Comparison of ENCODE assay signal across 20 cellular contexts in genomic region chr2:60567919-60568874, GRCh38. TPM values are rescaled to one million over a fixed set of nuclear protein-coding genes. Genes with fewer than 3 reads are reported as not detected.
A peak's percentile ranks its signal among the peaks of the same experiment; 100 is the strongest.
DNase-seq lines count a peak whose midpoint lies in the region; ATAC-seq, FAIRE-seq and TF ChIP-seq lines count a peak whose summit lies in the region.
"Had no signal": no experiment of that assay in that cellular context is flagged by ENCODE, and none has a peak within 500 bp of the region (broad histone marks: within the 10 kb centered on the region; RNA-seq: fewer than 3 reads in every experiment).

No MANE protein-coding gene starts in this region.

- H3K4me1 ChIP-seq in HEK293 (ENCODE audit: control insufficient read depth, insufficient read depth, low read length) (peaks cover 7% of the 10 kb centered on the region), astrocyte (ENCODE audit: insufficient read depth, low read length) (peaks cover 3% of the 10 kb centered on the region), upper lobe of right lung (peaks cover 8% of the 10 kb centered on the region)
- H3K4me1 ChIP-seq: prostate gland had no signal

- H3K36me3 ChIP-seq in HEK293 (ENCODE audit: control insufficient read depth in 2 of 2, insufficient read depth in 1 of 2, low read length in 2 of 2) (no peaks in the 10 kb centered on the region), astrocyte (ENCODE audit: insufficient read depth, low read length) (no peaks in the 10 kb centered on the region), neural cell (ENCODE audit: insufficient read depth, low read length) (no peaks in the 10 kb centered on the region), upper lobe of right lung (no peaks in the 10 kb centered on the region)
- H3K36me3 ChIP-seq: prostate gland, tibial nerve had no signal

- CTCF ChIA-PET in HEK293 (lab: Yijun Ruan, JAX) = interaction anchor here (0.6 to 6.6 kb wide), 5 partner anchors 11 to 1544 kb away, joined by 3 to 42 read pairs (median 8); no protein-coding TSS in a partner anchor

- H2AFZ ChIP-seq in astrocyte (ENCODE audit: low read depth, low read length) = peak overlapping the region; percentile 45
- H2AFZ ChIP-seq in neural cell (ENCODE audit: low read depth, low read length) = no peak overlapping the region

- H3K27me3 Mint-ChIP-seq in astrocyte (ENCODE audit: low read depth, unreplicated experiment) = peaks cover 17% of the 10 kb centered on the region

- H3K36me3 Mint-ChIP-seq in astrocyte (ENCODE audit: low read depth, unreplicated experiment) = no peaks in the 10 kb centered on the region
- H3K36me3 Mint-ChIP-seq: activated naive CD8-positive, alpha-beta T cell treated with anti-CD3 and anti-CD28 coated beads, Interleukin-2, amount 10 ng/mL, durations not matched to agents 7 days and 5 days; brain; immature natural killer cell had no signal

- H4K20me1 ChIP-seq in astrocyte (ENCODE audit: insufficient read depth, low read length) = no peaks in the 10 kb centered on the region
- H4K20me1 ChIP-seq in neural cell (ENCODE audit: insufficient read depth) = no peaks in the 10 kb centered on the region

- H3K9me3 Mint-ChIP-seq in astrocyte (ENCODE audit: unreplicated experiment) = no peaks in the 10 kb centered on the region
- H3K9me3 Mint-ChIP-seq: activated CD4-positive, alpha-beta T cell treated with anti-CD3 and anti-CD28 coated beads, Interleukin-2, amount 10 ng/mL, durations not matched to agents 7 days and 5 days; activated naive CD8-positive, alpha-beta T cell treated with anti-CD3 and anti-CD28 coated beads, Interleukin-2, amount 10 ng/mL, durations not matched to agents 7 days and 5 days; activated T-helper 2 cell treated with anti-CD3 and anti-CD28 coated beads, Interferon-gamma antibody, Interleukin-2, Interleukin-4, amounts not matched to agents 10 μg/mL and 5 μg/mL and 100 μg/mL, durations not matched to agents 14 hours and 24 hours and 36 hours; endodermal cell; immature natural killer cell had no signal

- intact Hi-C loops in upper lobe of right lung (cut with DNase I) = no loop called here

- ATAC-seq in HG03280 (IDR thresholded peaks at IDR 0.05; ENCODE audit: unreplicated experiment) (no peak), upper lobe of right lung (no peak)
- ATAC-seq: left ventricle myocardium superior, mucosa of descending colon had no signal

- H3K9me3 ChIP-seq in HEK293 (ENCODE audit: control insufficient read depth, insufficient read depth, low read depth, low read length) (no peaks in the 10 kb centered on the region), astrocyte (ENCODE audit: insufficient read depth, low read depth, low read length) (no peaks in the 10 kb centered on the region), neural cell (ENCODE audit: low read length) (no peaks in the 10 kb centered on the region), upper lobe of right lung (no peaks in the 10 kb centered on the region)
- H3K9me3 ChIP-seq: mucosa of descending colon, prostate gland, tibial nerve had no signal

- TF ChIP-seq RAD21 in neural cell (conservative IDR thresholded peaks at IDR 0.05) = no peak

- no peak overlapping the region for H3K9ac ChIP-seq in astrocyte (ENCODE audit: low read length)
- H3K9ac ChIP-seq in neural cell (ENCODE audit: low read length) = no peak overlapping the region

- POLR2A ChIA-PET in HEK293 (lab: Yijun Ruan, JAX) = interaction anchor here (0.9 to 1.5 kb wide), 2 partner anchors 13 to 15 kb away, joined by 4 to 6 read pairs; partner anchors contain the start of gene BCL11A

- H3K27me3 ChIP-seq in astrocyte (ENCODE audit: insufficient read depth, low read length) (peaks cover 59% of the 10 kb centered on the region), neural cell (ENCODE audit: insufficient read depth, low read depth, low read length) (peaks cover 41% of the 10 kb centered on the region), upper lobe of right lung (peaks cover 80% of the 10 kb centered on the region)

- no peak overlapping the region for H3K27ac Mint-ChIP-seq in astrocyte (ENCODE audit: unreplicated experiment)
- H3K27ac Mint-ChIP-seq: activated CD4-positive, alpha-beta T cell treated with anti-CD3 and anti-CD28 coated beads, Interleukin-2, amount 10 ng/mL, durations not matched to agents 7 days and 5 days; activated naive CD8-positive, alpha-beta T cell treated with anti-CD3 and anti-CD28 coated beads, Interleukin-2, amount 10 ng/mL, durations not matched to agents 7 days and 5 days; activated T-helper 2 cell treated with anti-CD3 and anti-CD28 coated beads, Interferon-gamma antibody, Interleukin-2, Interleukin-4, amounts not matched to agents 10 μg/mL and 5 μg/mL and 100 μg/mL, durations not matched to agents 14 hours and 24 hours and 36 hours; endodermal cell; immature natural killer cell had no signal

- no peak overlapping the region for H3K4me3 Mint-ChIP-seq in astrocyte (ENCODE audit: unreplicated experiment)
- H3K4me3 Mint-ChIP-seq: activated CD4-positive, alpha-beta T cell treated with anti-CD3 and anti-CD28 coated beads, Interleukin-2, amount 10 ng/mL, durations not matched to agents 7 days and 5 days; activated naive CD8-positive, alpha-beta T cell treated with anti-CD3 and anti-CD28 coated beads, Interleukin-2, amount 10 ng/mL, durations not matched to agents 7 days and 5 days; endodermal cell; immature natural killer cell had no signal

- H3F3A ChIP-seq in neural cell (ENCODE audit: insufficient read depth, low read length, poor library complexity, severe bottlenecking) = peaks cover 4% of the 10 kb centered on the region

- peak overlapping the region; percentile 96 for H3K4me2 ChIP-seq in astrocyte (ENCODE audit: low read length)
- H3K4me2 ChIP-seq in neural cell (ENCODE audit: low read length) = no peak overlapping the region

- FAIRE-seq in astrocyte (lab: Jason Lieb, UNC) = no peak
- FAIRE-seq in GM12892 (lab: Jason Lieb, UNC) = no peak
- FAIRE-seq: colon had no signal

- no peaks in the 10 kb centered on the region for H3K4me1 Mint-ChIP-seq in astrocyte (ENCODE audit: low read depth, unreplicated experiment)
- H3K4me1 Mint-ChIP-seq: activated CD4-positive, alpha-beta T cell treated with anti-CD3 and anti-CD28 coated beads, Interleukin-2, amount 10 ng/mL, durations not matched to agents 7 days and 5 days; immature natural killer cell had no signal

- TF ChIP-seq EP300 in neural cell (conservative IDR thresholded peaks at IDR 0.05; ENCODE audit: poor library complexity, severe bottlenecking) = no peak

- TF ChIP-seq CTCF in HEK293 (tag by site-specific recombination; IDR thresholded peaks at IDR 0.05) (no peak), astrocyte (IDR thresholded peaks at IDR 0.05; ENCODE audit: insufficient read depth, low read depth, low read length) (no peak), neural cell (IDR thresholded peaks at IDR 0.05; ENCODE audit: poor library complexity, severe bottlenecking) (no peak), upper lobe of right lung (IDR thresholded peaks at IDR 0.05) (no peak)

- DNase-seq in NCI-H524 (lab: John Stamatoyannopoulos, UW) (peak; percentile 61 to 70), astrocyte (ENCODE audit: low read depth) (no peak), GM12892 (ENCODE audit: insufficient read length) (no peak), upper lobe of right lung (no peak)
- DNase-seq: activated CD4-positive, alpha-beta T cell treated with anti-CD3 and anti-CD28 coated beads, Interleukin-2, amount 10 ng/mL, durations not matched to agents 7 days and 5 days; activated CD8-positive, alpha-beta memory T cell treated with anti-CD3 and anti-CD28 coated beads, Interleukin-2, amount 50 U/mL, for 4 hours; activated naive CD8-positive, alpha-beta T cell treated with anti-CD3 and anti-CD28 coated beads, Interleukin-2, amount 10 ng/mL, durations not matched to agents 7 days and 5 days; endodermal cell; immature natural killer cell; left ventricle myocardium superior; mucosa of descending colon; stimulated activated naive CD4-positive, alpha-beta T cell treated with Interleukin-2 at 50 U/mL for 16 hours had no signal

- H3K79me2 ChIP-seq in astrocyte (ENCODE audit: insufficient read depth, low read length) = no peaks in the 10 kb centered on the region
- no peaks in the 10 kb centered on the region for H3K79me2 ChIP-seq in neural cell (replicated peaks; ENCODE audit: insufficient read depth, low read length)

- H3K4me3 ChIP-seq in HEK293 (ENCODE audit: low read depth, low read length) (no peak overlapping the region), astrocyte (ENCODE audit: insufficient read depth, low read depth, low read length) (no peak overlapping the region), neural cell (ENCODE audit: low read length) (no peak overlapping the region), upper lobe of right lung (no peak overlapping the region)
- H3K4me3 ChIP-seq: mucosa of descending colon, prostate gland, tibial nerve had no signal

- TF ChIP-seq POLR2A in GM12892 (IDR thresholded peaks at IDR 0.05; ENCODE audit: low read depth, low read length) = no peak

- no peaks in the 10 kb centered on the region for H3K9me2 ChIP-seq in neural cell (ENCODE audit: insufficient read depth, low read length)

- H3K27ac ChIP-seq in HEK293 (ENCODE audit: extremely low read depth, low read depth, low read length) (no peak overlapping the region), astrocyte (ENCODE audit: low read depth, low read length) (no peak overlapping the region), neural cell (ENCODE audit: low read length) (no peak overlapping the region), upper lobe of right lung (no peak overlapping the region)
- H3K27ac ChIP-seq: prostate gland, tibial nerve had no signal

TF ChIP-seq in HEK293, 187 proteins besides CTCF, POLR2A, EP300 and RAD21 (continues in another document):
- TF ChIP-seq BCL11A (tag by site-specific recombination; IDR thresholded peaks at IDR 0.05; ENCODE audit: low read depth) (no peak), ZNF169 (tag by site-specific recombination; IDR thresholded peaks at IDR 0.05) (no peak), SCRT1 (tag by site-specific recombination; IDR thresholded peaks at IDR 0.05; ENCODE audit: borderline replicate concordance) (no peak), ZNF843 (tag by site-specific recombination; IDR thresholded peaks at IDR 0.05) (no peak)

TF ChIP-seq in neural cell, 6 proteins besides CTCF, POLR2A, EP300 and RAD21 (continues in another document):
- TF ChIP-seq SMC3 (conservative IDR thresholded peaks at IDR 0.05; ENCODE audit: poor library complexity) (no peak), TAF1 (IDR thresholded peaks at IDR 0.05; ENCODE audit: low read depth) (no peak), MXI1 (conservative IDR thresholded peaks at IDR 0.05; ENCODE audit: poor library complexity, severe bottlenecking) (no peak), POLR2AphosphoS5 (IDR thresholded peaks at IDR 0.05) (no peak)

RNA-seq across cellular contexts. Expression of gene BCL11A, which starts 14.7 kb away (rescaled TPM):
- total RNA-seq in astrocyte (29.8 and 32.0 TPM in 2 replicates), upper lobe of right lung (10.3 TPM)
- 44.0 and 54.2 TPM in 2 replicates for polyA plus RNA-seq in neural cell
- polyA minus RNA-seq in neural cell = 117 and 150 TPM in 2 replicates
- polyA plus RNA-seq in GM12892 (2012; ENCODE audit: missing spikeins) = 7.2 TPM

Comparison
In these comparisons a context has a peak if more than half of its experiments do, and no peak if none do; other contexts are left out.
1. DNase-seq: peak in NCI-H524 (2 of 2); none in astrocyte (single experiment), GM12892 (single experiment) and upper lobe of right lung (single experiment).